In genomic region chr5:91118802-91119201, GRCh38 we compare ENCODE assay signal across 34 cellular contexts.
DNase-seq lines count a peak whose midpoint lies in the region; ATAC-seq, FAIRE-seq and TF ChIP-seq lines count a peak whose summit lies in the region.
"Had no signal": no experiment of that assay in that cellular context is flagged by ENCODE, and none has a peak within 500 bp of the region (broad histone marks: within the 10 kb centered on the region; RNA-seq: fewer than 3 reads in every experiment).

No MANE protein-coding gene starts in this region.

- intact Hi-C loops in naive thymus-derived CD4-positive, alpha-beta T cell (cut with micrococcal nuclease), result no loop called here

- no peaks in the 10 kb centered on the region for H3K27me3 ChIP-seq in parathyroid adenoma (ENCODE audit: control insufficient read depth, insufficient read depth, low read length)
- no peaks in the 10 kb centered on the region for H3K27me3 ChIP-seq in naive thymus-derived CD4-positive, alpha-beta T cell (ENCODE audit: control insufficient read depth in 2 of 2, insufficient read depth in 2 of 2, low read length in 2 of 2)
- H3K27me3 ChIP-seq: neutrophil, Peyer's patch, transverse colon had no signal

- H3K9me3 ChIP-seq in parathyroid adenoma (ENCODE audit: control insufficient read depth, low read length), result no peaks in the 10 kb centered on the region
- no peaks in the 10 kb centered on the region for H3K9me3 ChIP-seq in naive thymus-derived CD4-positive, alpha-beta T cell (ENCODE audit: control insufficient read depth in 2 of 3, low read length in 3 of 3)
- H3K9me3 ChIP-seq: neutrophil, Peyer's patch, psoas muscle, transverse colon had no signal

- no peak overlapping the region for H3K4me3 Mint-ChIP-seq in naive thymus-derived CD4-positive, alpha-beta T cell
- H3K4me3 Mint-ChIP-seq: activated naive CD8-positive, alpha-beta T cell had no signal

- H3K27me3 Mint-ChIP-seq in naive thymus-derived CD4-positive, alpha-beta T cell, result peaks cover 0 to 6% (median 0%) of the 10 kb centered on the region in 5 donors
- H3K27me3 Mint-ChIP-seq: activated naive CD8-positive, alpha-beta T cell had no signal

- POLR2A ChIA-PET in naive thymus-derived CD4-positive, alpha-beta T cell (lab: Charles Lee), result no interaction called here

- H3K27ac Mint-ChIP-seq in naive thymus-derived CD4-positive, alpha-beta T cell, result no peak overlapping the region
- H3K27ac Mint-ChIP-seq: activated naive CD8-positive, alpha-beta T cell had no signal

- no peaks in the 10 kb centered on the region for H3K36me3 ChIP-seq in parathyroid adenoma (ENCODE audit: control insufficient read depth, insufficient read depth, low read length)
- no peaks in the 10 kb centered on the region for H3K36me3 ChIP-seq in naive thymus-derived CD4-positive, alpha-beta T cell (ENCODE audit: control insufficient read depth in 2 of 3, insufficient read depth in 3 of 3, low read length in 3 of 3)
- H3K36me3 ChIP-seq: neutrophil, Peyer's patch, transverse colon had no signal

- no peaks in the 10 kb centered on the region for H3K9me3 Mint-ChIP-seq in naive thymus-derived CD4-positive, alpha-beta T cell

- CTCF ChIA-PET in naive thymus-derived CD4-positive, alpha-beta T cell (lab: Charles Lee), result no interaction called here

- peak overlapping the region; percentile 41 for H3K4me2 ChIP-seq in parathyroid adenoma (ENCODE audit: low read length)

- H3K27ac ChIP-seq in parathyroid adenoma, result peak overlapping the region; percentile 39
- no peak overlapping the region for H3K27ac ChIP-seq in naive thymus-derived CD4-positive, alpha-beta T cell (ENCODE audit: low read depth, low read length)
- H3K27ac ChIP-seq: psoas muscle had no signal

- no peaks in the 10 kb centered on the region for H3K79me2 ChIP-seq in parathyroid adenoma

- peak overlapping the region; percentile 76 for H2AFZ ChIP-seq in parathyroid adenoma

- ATAC-seq in naive thymus-derived CD4-positive, alpha-beta T cell, result no peak
- no peak for ATAC-seq in GM19455 (IDR thresholded peaks at IDR 0.05; ENCODE audit: unreplicated experiment)
- ATAC-seq in GM18511 (IDR thresholded peaks at IDR 0.05; ENCODE audit: unreplicated experiment), result no peak
- ATAC-seq: esophagus mucosa, K562, left lobe of liver, psoas muscle, sciatic nerve had no signal

- no peak overlapping the region for H3K9ac ChIP-seq in parathyroid adenoma

- no peak overlapping the region for H3K4me3 ChIP-seq in parathyroid adenoma (ENCODE audit: low read depth, low read length)
- no peak overlapping the region for H3K4me3 ChIP-seq in naive thymus-derived CD4-positive, alpha-beta T cell (ENCODE audit: low read length)
- H3K4me3 ChIP-seq: K562, Peyer's patch, psoas muscle, transverse colon had no signal

- no peak for TF ChIP-seq CTCF in parathyroid adenoma (IDR thresholded peaks at IDR 0.05)

- H3K4me1 ChIP-seq in parathyroid adenoma, result peaks cover 20% of the 10 kb centered on the region
- no peaks in the 10 kb centered on the region for H3K4me1 ChIP-seq in naive thymus-derived CD4-positive, alpha-beta T cell (ENCODE audit: control insufficient read depth in 2 of 2, insufficient read depth in 2 of 2, low read length in 2 of 2)
- H3K4me1 ChIP-seq: psoas muscle had no signal

- no peaks in the 10 kb centered on the region for H3K36me3 Mint-ChIP-seq in naive thymus-derived CD4-positive, alpha-beta T cell
- H3K36me3 Mint-ChIP-seq: activated naive CD8-positive, alpha-beta T cell had no signal

- peaks cover 0 to 3% (median 0%) of the 10 kb centered on the region in 7 donors for H3K4me1 Mint-ChIP-seq in naive thymus-derived CD4-positive, alpha-beta T cell

- peak; percentile 17 for FAIRE-seq in TTC549 (lab: Jason Lieb, UNC)
- FAIRE-seq: HTR-8/SVneo, K562 had no signal

- peak; percentile 50 for DNase-seq in EH (ENCODE audit: low read depth)
- DNase-seq in fibroblast of gingiva (ENCODE audit: low read depth), result peak; percentile 16
- DNase-seq in naive thymus-derived CD4-positive, alpha-beta T cell, result no peak
- no peak for DNase-seq in mucosa of gallbladder (ENCODE audit: low spot score)
- DNase-seq: ACHN; activated CD4-positive, alpha-beta T cell treated with anti-CD3 and anti-CD28 coated beads for 48 hours; activated CD8-positive, alpha-beta memory T cell treated with anti-CD3 and anti-CD28 coated beads for 24 hours; activated effector memory CD4-positive, alpha-beta T cell treated with Interleukin-2 at 50 U/mL for 16 hours; activated T-cell treated with anti-CD3 and anti-CD28 coated beads for 4 hours; aorta; C1 segment of cervical spinal cord; central memory CD4-positive, alpha-beta T cell; NCI-H1048; NCI-H1694 treated with DMSO at 0.1 percent for 48 hours; NCI-H446; NCI-H748 treated with DMSO at 0.1 percent for 48 hours; Peyer's patch; psoas muscle; SHP77; stimulated activated CD4-positive, alpha-beta T cell treated with anti-CD3 and anti-CD28 coated beads, Interleukin-12 subunit alpha, Interleukin-12 subunit beta, amount 100 ng/mL, for 4 hours; stimulated activated CD4-positive, alpha-beta T cell treated with anti-CD3 and anti-CD28 coated beads, Interleukin-2, amount 100 ng/mL, for 48 hours; T-helper 9 cell; transverse colon had no signal

Comparison
In these comparisons a context has a peak if more than half of its experiments do, and no peak if none do; other contexts are left out.
1. DNase-seq: peak in EH (single experiment) and fibroblast of gingiva (single experiment); none in naive thymus-derived CD4-positive, alpha-beta T cell (0 of 9) and mucosa of gallbladder (single experiment).